ENCODE assay signal across 29 cellular contexts in genomic region chr9:126674365-126675146, GRCh38.
A peak's percentile ranks its signal among the peaks of the same experiment; 100 is the strongest.
DNase-seq lines count a peak whose midpoint lies in the region; ATAC-seq, FAIRE-seq and TF ChIP-seq lines count a peak whose summit lies in the region.
"Had no signal": no experiment of that assay in that cellular context is flagged by ENCODE, and none has a peak within 500 bp of the region (broad histone marks: within the 10 kb centered on the region; RNA-seq: fewer than 3 reads in every experiment).

No MANE protein-coding gene starts in this region.

- in situ Hi-C loops in KBM-7 (cut with MboI; ENCODE audit: low pct_unique_long_range_greater_than_20kb, low sequenced_read_pairs): no loop called here

- intact Hi-C loops in kidney (cut with DNase I) (no loop called here), Calu3 (cut with micrococcal nuclease; ENCODE audit: unreplicated experiment) (no loop called here)

- no peak overlapping the region for H3K27ac Mint-ChIP-seq in WTC11
- H3K27ac Mint-ChIP-seq in Calu3 (ENCODE audit: unreplicated experiment): no peak overlapping the region
- H3K27ac Mint-ChIP-seq in stimulated activated naive CD8-positive, alpha-beta T cell treated with anti-CD3 and anti-CD28 coated beads, Interleukin-15, amount 100 ng/mL, for 72 hours: no peak overlapping the region
- H3K27ac Mint-ChIP-seq: activated B cell treated with CpG ODN at 0.5 μM for 24 hours; activated naive CD8-positive, alpha-beta T cell treated with anti-CD3 and anti-CD28 coated beads for 36 hours had no signal

- no peak for DNase-seq in WTC11 (ENCODE audit: low spot score)
- peak; percentile 30 for DNase-seq in kidney
- DNase-seq in Calu3: no peak
- no peak for DNase-seq in KBM-7
- DNase-seq in stimulated activated naive CD8-positive, alpha-beta T cell treated with anti-CD3 and anti-CD28 coated beads, Interleukin-15, amount 100 ng/mL, for 72 hours: no peak
- DNase-seq: activated B cell treated with CpG ODN at 0.5 μM for 24 hours; activated CD4-positive, alpha-beta T cell treated with anti-CD3 and anti-CD28 coated beads, Interleukin-2, amount 50 U/mL, for 1 hour; activated effector memory CD4-positive, alpha-beta T cell treated with anti-CD3 and anti-CD28 coated beads, Interleukin-2, amount 50 U/mL, for 16 hours; activated naive CD8-positive, alpha-beta T cell treated with anti-CD3 and anti-CD28 coated beads for 36 hours; activated T-cell treated with anti-CD3 and anti-CD28 coated beads, Interleukin-2, amount 50 U/mL, for 1 hour; anterior cingulate cortex; colonic mucosa; effector CD8-positive, alpha-beta T cell; NCI-H2029 treated with DMSO at 0.1 percent for 48 hours; occipital lobe; stimulated activated CD4-positive, alpha-beta T cell treated with anti-CD3 and anti-CD28 coated beads, Interleukin-4, amount 100 ng/mL, for 24 hours; T1000; transverse colon had no signal

- peak; percentile 96 for FAIRE-seq in G401.6 (lab: Jason Lieb, UNC)
- no peak for FAIRE-seq in kidney (lab: Jason Lieb, UNC)
- FAIRE-seq: bronchial epithelial cell, GM18507, GM19239, HTR-8/SVneo had no signal

- H3K27me3 Mint-ChIP-seq in WTC11 (ENCODE audit: low read depth) (peaks cover 78% of the 10 kb centered on the region), Calu3 (ENCODE audit: unreplicated experiment) (peaks cover 70% of the 10 kb centered on the region)
- peaks cover 74% of the 10 kb centered on the region for H3K27me3 Mint-ChIP-seq in stimulated activated naive CD8-positive, alpha-beta T cell treated with anti-CD3 and anti-CD28 coated beads, Interleukin-15, amount 100 ng/mL, for 72 hours

- no peak overlapping the region for H3K9ac ChIP-seq in kidney (ENCODE audit: low read length in 2 of 2)
- H3K9ac ChIP-seq: BLaER1, KMS-11 had no signal

- CTCF ChIA-PET in HEK293 (lab: Yijun Ruan, JAX): interaction anchor here (1.1 to 1.5 kb wide), 3 partner anchors 12 to 107 kb away, joined by 3 to 6 read pairs (median 4); no protein-coding TSS in a partner anchor
- CTCF ChIA-PET in WTC11 (lab: Charles Lee): interaction anchor here (1.3 to 8.8 kb wide), 6 partner anchors 9 to 107 kb away, joined by 4 to 112 read pairs (median 19); no protein-coding TSS in a partner anchor
- CTCF ChIA-PET in Calu3 (lab: Charles Lee): no interaction called here

- H3K4me1 ChIP-seq in HEK293 (ENCODE audit: control insufficient read depth, insufficient read depth, low read length) (0 out of 2 replicates have a peak, but pooled peaks cover 5% of the 10 kb centered on the region), kidney (ENCODE audit: control insufficient read depth in 1 of 2, insufficient read depth in 1 of 2, low read depth in 1 of 2, low read length in 2 of 2) (no peaks in the 10 kb centered on the region)
- H3K4me1 ChIP-seq: BLaER1, colonic mucosa, prostate gland, SJSA1, transverse colon had no signal

- H3K4me1 Mint-ChIP-seq in WTC11 (peaks cover 55% of the 10 kb centered on the region), Calu3 (ENCODE audit: low read depth, unreplicated experiment) (no peaks in the 10 kb centered on the region)
- peaks cover 24% of the 10 kb centered on the region for H3K4me1 Mint-ChIP-seq in stimulated activated naive CD8-positive, alpha-beta T cell treated with anti-CD3 and anti-CD28 coated beads, Interleukin-15, amount 100 ng/mL, for 72 hours
- H3K4me1 Mint-ChIP-seq: activated B cell treated with CpG ODN at 0.5 μM for 24 hours had no signal

- H3K4me3 ChIP-seq in HEK293 (ENCODE audit: low read depth, low read length): no peak overlapping the region
- H3K4me3 ChIP-seq in kidney (ENCODE audit: low read length in 2 of 2): no peak overlapping the region
- H3K4me3 ChIP-seq: BLaER1, colonic mucosa, prostate gland, SJSA1, transverse colon had no signal

- no peak overlapping the region for H3K27ac ChIP-seq in HEK293 (ENCODE audit: extremely low read depth, low read depth, low read length)
- H3K27ac ChIP-seq in kidney (ENCODE audit: low read depth in 2 of 2, low read length in 2 of 2): no peak overlapping the region
- H3K27ac ChIP-seq: BLaER1, colonic mucosa, epithelial cell of prostate, KMS-11, prostate gland, SJSA1, transverse colon had no signal

- TF ChIP-seq CTCF in HEK293 (tag by site-specific recombination; IDR thresholded peaks at IDR 0.05) (no peak), WTC11 (IDR thresholded peaks at IDR 0.05) (no peak), kidney (IDR thresholded peaks at IDR 0.05; ENCODE audit: borderline replicate concordance, extremely low read depth, insufficient read depth) (no peak), Calu3 (IDR thresholded peaks at IDR 0.05; ENCODE audit: unreplicated experiment) (no peak)

- H3K4me3 Mint-ChIP-seq in WTC11 (peak overlapping the region; percentile 48), Calu3 (ENCODE audit: low read depth, unreplicated experiment) (no peak overlapping the region)
- no peak overlapping the region for H3K4me3 Mint-ChIP-seq in stimulated activated naive CD8-positive, alpha-beta T cell treated with anti-CD3 and anti-CD28 coated beads, Interleukin-15, amount 100 ng/mL, for 72 hours
- H3K4me3 Mint-ChIP-seq: activated B cell treated with CpG ODN at 0.5 μM for 24 hours; activated naive CD8-positive, alpha-beta T cell treated with anti-CD3 and anti-CD28 coated beads for 36 hours had no signal

- ATAC-seq in WTC11: no peak
- no peak for ATAC-seq in stimulated activated naive CD8-positive, alpha-beta T cell treated with anti-CD3 and anti-CD28 coated beads, Interleukin-15, amount 100 ng/mL, for 72 hours

- H3K9me3 Mint-ChIP-seq in WTC11: no peaks in the 10 kb centered on the region
- no peaks in the 10 kb centered on the region for H3K9me3 Mint-ChIP-seq in Calu3 (ENCODE audit: low read depth, unreplicated experiment)
- no peaks in the 10 kb centered on the region for H3K9me3 Mint-ChIP-seq in stimulated activated naive CD8-positive, alpha-beta T cell treated with anti-CD3 and anti-CD28 coated beads, Interleukin-15, amount 100 ng/mL, for 72 hours
- H3K9me3 Mint-ChIP-seq: activated B cell treated with CpG ODN at 0.5 μM for 24 hours; activated naive CD8-positive, alpha-beta T cell treated with anti-CD3 and anti-CD28 coated beads for 36 hours had no signal

- H3K36me3 ChIP-seq in HEK293 (ENCODE audit: control insufficient read depth in 2 of 2, insufficient read depth in 1 of 2, low read length in 2 of 2) (no peaks in the 10 kb centered on the region), kidney (ENCODE audit: control insufficient read depth in 1 of 2, insufficient read depth in 2 of 2, low read length in 2 of 2) (no peaks in the 10 kb centered on the region)
- H3K36me3 ChIP-seq: BLaER1, colonic mucosa, prostate gland, SJSA1, transverse colon had no signal

- H3K36me3 Mint-ChIP-seq in WTC11 (no peaks in the 10 kb centered on the region), Calu3 (ENCODE audit: insufficient read depth, unreplicated experiment) (no peaks in the 10 kb centered on the region)
- H3K36me3 Mint-ChIP-seq: activated naive CD8-positive, alpha-beta T cell treated with anti-CD3 and anti-CD28 coated beads for 36 hours had no signal

- no TSS peak for BruUV-seq in Calu3 (replicated peaks; lab: Mats Ljungman, UMichigan)

- POLR2A ChIA-PET in HEK293 (lab: Yijun Ruan, JAX): interaction anchor here (1.5 kb wide), 1 partner anchor 33 kb away, joined by 3 read pairs; no protein-coding TSS in a partner anchor
- POLR2A ChIA-PET in WTC11 (lab: Charles Lee): interaction anchor here (0.9 kb wide), 1 partner anchor 16 kb away, joined by 3 read pairs; no protein-coding TSS in a partner anchor

- H3K9me3 ChIP-seq in HEK293 (ENCODE audit: control insufficient read depth, insufficient read depth, low read depth, low read length): no peaks in the 10 kb centered on the region
- no peaks in the 10 kb centered on the region for H3K9me3 ChIP-seq in kidney (ENCODE audit: control insufficient read depth in 1 of 2, low read length in 2 of 2)
- H3K9me3 ChIP-seq: BLaER1, colonic mucosa, prostate gland, SJSA1, transverse colon had no signal

TF ChIP-seq in HEK293, 187 proteins besides CTCF, POLR2A, EP300 and RAD21:
- TF ChIP-seq SCRT2 (tag by site-specific recombination; IDR thresholded peaks at IDR 0.05) (0 out of 2 replicates have a peak, but pooled peaks have one; percentile 25), ZNF274 (IDR thresholded peaks at IDR 0.05; ENCODE audit: low read length) (no peak), ZNF274 (tag by site-specific recombination; IDR thresholded peaks at IDR 0.05; ENCODE audit: borderline replicate concordance) (no peak)

TF ChIP-seq in WTC11, 78 proteins besides CTCF, POLR2A, EP300 and RAD21:
- TF ChIP-seq NFE2L1 (CRISPR knock-in tag; IDR thresholded peaks at IDR 0.05) (no peak), PRDM15 (CRISPR knock-in tag; IDR thresholded peaks at IDR 0.05) (peak; percentile 97), ZNF423 (CRISPR knock-in tag; IDR thresholded peaks at IDR 0.05) (peak; percentile 67)
TF ChIP-seq in WTC11: peak in this region for 2.
